ENCODE assay signal across 8 cellular contexts in the genomic region with DNA sequence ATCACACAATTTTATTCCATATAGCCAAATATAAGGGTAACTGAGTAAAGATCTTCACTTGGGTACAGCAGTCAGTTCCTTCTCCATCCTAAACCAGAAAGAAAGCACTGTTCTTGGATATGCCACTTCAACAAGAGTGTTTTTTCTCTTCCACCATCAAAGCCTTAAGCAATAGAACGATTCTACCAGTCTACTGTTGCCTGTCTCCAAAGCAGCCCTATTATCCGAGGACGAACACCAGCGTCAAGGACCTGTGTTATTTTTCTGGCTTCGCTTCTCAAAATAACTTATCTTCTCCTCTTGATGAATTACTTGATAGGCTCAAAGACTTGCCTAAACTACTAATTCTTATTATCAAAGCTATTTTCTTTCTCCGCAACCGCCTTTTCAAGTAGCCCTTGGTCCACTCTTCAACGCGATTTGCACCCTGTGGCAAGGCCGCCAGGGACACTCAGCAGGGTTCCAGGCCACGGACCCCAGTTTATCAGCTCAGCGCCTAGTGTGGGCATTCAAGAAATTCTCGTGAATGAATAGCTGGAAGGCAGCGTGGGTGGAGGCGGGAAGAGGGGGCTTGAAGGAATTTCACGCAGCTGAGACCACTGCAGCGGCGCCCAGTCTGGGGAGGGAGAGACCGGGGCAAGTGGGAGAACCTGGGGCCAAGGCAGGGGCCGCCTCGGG. TPM values are rescaled to one million over a fixed set of nuclear protein-coding genes. Genes with fewer than 3 reads are reported as not detected.
DNase-seq lines count a peak whose midpoint lies in the region; ATAC-seq, FAIRE-seq and TF ChIP-seq lines count a peak whose summit lies in the region.

No MANE protein-coding gene starts in this region.

- ATAC-seq in GM21576 (IDR thresholded peaks at IDR 0.05; ENCODE audit: unreplicated experiment) = peak; percentile 5
- peak; percentile 70 for ATAC-seq in HepG2
- no peak for ATAC-seq in GM21717 (IDR thresholded peaks at IDR 0.05; ENCODE audit: unreplicated experiment)

- H3K4me1 ChIP-seq in CD4-positive, alpha-beta memory T cell (ENCODE audit: insufficient read depth, low read length) = peaks cover 15% of the 10 kb centered on the region
- peaks cover 52% of the 10 kb centered on the region for H3K4me1 ChIP-seq in HepG2 (ENCODE audit: insufficient read depth, low read length)

- H3K9me3 ChIP-seq in CD4-positive, alpha-beta memory T cell (ENCODE audit: control insufficient read depth in 1 of 2, low read length in 2 of 2) = no peaks in the 10 kb centered on the region
- H3K9me3 ChIP-seq in HepG2 (ENCODE audit: low read length) = no peaks in the 10 kb centered on the region

- FAIRE-seq in HepG2 (lab: Jason Lieb, UNC) = no peak

- no peaks in the 10 kb centered on the region for H4K20me1 ChIP-seq in HepG2 (ENCODE audit: insufficient read depth, low read length)

- CTCF ChIA-PET in CD4-positive, alpha-beta memory T cell (lab: Charles Lee; ENCODE audit: partially characterized antibody) = interaction anchor here (0.9 to 1.7 kb wide), 9 partner anchors 15 to 711 kb away, joined by 3 to 11 read pairs (median 3); no protein-coding TSS in a partner anchor
- CTCF ChIA-PET in HepG2 (lab: Yijun Ruan, JAX; ENCODE audit: low intra/inter-chr PET ratio, low total read pairs) = interaction anchor here (1.1 kb wide), 1 partner anchor 30 kb away, joined by 5 read pairs; no protein-coding TSS in a partner anchor

- peaks cover 11 to 22% (median 15%) of the 10 kb centered on the region in 4 donors for H3K4me1 Mint-ChIP-seq in CD4-positive, alpha-beta memory T cell

- WGBS in HepG2 (ENCODE audit: low lambda C conversion rate) = under 1% methylated on average over 21 of the region's 21 CpGs

- POLR2A ChIA-PET in CD4-positive, alpha-beta memory T cell (lab: Charles Lee; ENCODE audit: partially characterized antibody) = interaction anchor here (0.6 to 2.7 kb wide), 15 partner anchors 8 to 969 kb away, joined by 3 to 17 read pairs (median 5); a partner anchor contains a TSS
- POLR2A ChIA-PET in HepG2 (lab: Yijun Ruan, JAX) = interaction anchor here (0.8 to 1.7 kb wide), 14 partner anchors 8 to 1032 kb away, joined by 3 to 33 read pairs (median 5); a partner anchor contains a TSS

- H3K4me2 ChIP-seq in HepG2 (ENCODE audit: low read depth, low read length) = peak overlapping the region; percentile 77

- no peaks in the 10 kb centered on the region for H3K36me3 ChIP-seq in CD4-positive, alpha-beta memory T cell (ENCODE audit: insufficient read depth, low read length)
- no peaks in the 10 kb centered on the region; a peak in 1 of 5 replicates for H3K36me3 ChIP-seq in HepG2 (replicated peaks in 1 of 2; ENCODE audit: control insufficient read depth in 1 of 2, insufficient read depth in 2 of 2, low read length in 2 of 2)

- peak overlapping the region; percentile 76 to 99 (median 85) for H3K27ac Mint-ChIP-seq in CD4-positive, alpha-beta memory T cell

- H3K27ac ChIP-seq in CD4-positive, alpha-beta memory T cell (ENCODE audit: low read depth, low read length) = peak overlapping the region; percentile 76
- H3K27ac ChIP-seq in caudate nucleus (ENCODE audit: low read depth, low read length) (peak overlapping the region; percentile 78), HepG2 (ENCODE audit: extremely low read length, insufficient read depth, low read length) (peak overlapping the region; percentile 72), temporal lobe (ENCODE audit: low read depth, low read length) (peak overlapping the region; percentile 59)

- H3K36me3 Mint-ChIP-seq in CD4-positive, alpha-beta memory T cell = peaks cover 0 to 7% of the 10 kb centered on the region in 2 donors

- peak overlapping the region; percentile 88 to 99 (median 97) for H3K4me3 Mint-ChIP-seq in CD4-positive, alpha-beta memory T cell

- TF ChIP-seq EP300 in HepG2 (IDR thresholded peaks at IDR 0.05; ENCODE audit: low read depth in 2 of 2, low read length in 2 of 2) = no peak
- TF ChIP-seq EP300 in HepG2 (CRISPR knock-in tag; IDR thresholded peaks at IDR 0.05; ENCODE audit: borderline replicate concordance) = no peak

- H3K79me2 ChIP-seq in HepG2 (ENCODE audit: insufficient read depth, low read length) = peaks cover 51% of the 10 kb centered on the region

- TF ChIP-seq RAD21 in HepG2 (CRISPR knock-in tag; IDR thresholded peaks at IDR 0.05) = no peak

- peaks cover 1 to 4% of the 10 kb centered on the region in 2 donors for H3K27me3 Mint-ChIP-seq in CD4-positive, alpha-beta memory T cell

- in situ Hi-C loops in HepG2 (cut with HindIII; ENCODE audit: extremely low pct_ligation_motif_present, low pct_unique_long_range_greater_than_20kb) = no loop called here

- DNase-seq in CD4-positive, alpha-beta memory T cell = no peak
- peak; percentile 12 for DNase-seq in NCI-H526 treated with DMSO at 0.1 percent for 48 hours (lab: John Stamatoyannopoulos, UW)
- DNase-seq in caudate nucleus (lab: John Stamatoyannopoulos, UW) = peak in 13 of 61 donors; percentile 1 to 74 (median 43)
- peak; percentile 25 for DNase-seq in HepG2 (ENCODE audit: low spot score)
- no peak for DNase-seq in NCI-H446 treated with DMSO at 0.1 percent for 48 hours (lab: John Stamatoyannopoulos, UW)

- peaks cover 0 to 2% (median 0%) of the 10 kb centered on the region in 8 donors for H3K9me3 Mint-ChIP-seq in CD4-positive, alpha-beta memory T cell

- peak overlapping the region; percentile 89 to 95 for H3K4me3 ChIP-seq in CD4-positive, alpha-beta memory T cell (ENCODE audit: low read length in 2 of 2)
- peak overlapping the region; percentile 66 to 95 (median 93) for H3K4me3 ChIP-seq in HepG2 (replicated peaks in 1 of 3; ENCODE audit: insufficient read depth in 1 of 3, low read depth in 2 of 3, low read length in 3 of 3)

- no peak for TF ChIP-seq POLR2A in HepG2 (IDR thresholded peaks at IDR 0.05; ENCODE audit: insufficient read depth in 1 of 2, low read depth in 2 of 2, low read length in 2 of 2)

- peak overlapping the region; percentile 21 for H2AFZ ChIP-seq in HepG2 (ENCODE audit: low read length)

- H3K9ac ChIP-seq in HepG2 (ENCODE audit: insufficient read depth, low read depth, low read length) = peak overlapping the region; percentile 81

- no peaks in the 10 kb centered on the region for H3K27me3 ChIP-seq in CD4-positive, alpha-beta memory T cell (ENCODE audit: insufficient read depth, low read length)
- no peaks in the 10 kb centered on the region; a peak in 1 of 5 replicates for H3K27me3 ChIP-seq in HepG2 (ENCODE audit: control insufficient read depth in 1 of 2, insufficient read depth in 2 of 2, low read length in 2 of 2)

- no peak; the same call in 1 of the 2 replicates for TF ChIP-seq CTCF in HepG2 (CRISPR knock-in tag; IDR thresholded peaks at IDR 0.05)

- no TSS peak for BruUV-seq in HepG2 (replicated peaks; lab: Mats Ljungman, UMichigan)

- intact Hi-C loops in CD4-positive, alpha-beta memory T cell (cut with micrococcal nuclease) = loop anchor here (1.0 to 5.0 kb wide), 7 partner anchors 252 to 1459 kb away; a partner anchor contains a TSS
- intact Hi-C loops in HepG2 (cut with micrococcal nuclease; ENCODE audit: unreplicated experiment) = loop anchor here (1.0 to 10.0 kb wide), 3 partner anchors 21 to 545 kb away; no protein-coding TSS in a partner anchor

RNA-seq across cellular contexts. Expression of a gene that starts 0.6 kb away (rescaled TPM):
- total RNA-seq in CD4-positive, alpha-beta memory T cell = 10 to 100 TPM in 1 of 2 experiments, 1 to 10 TPM in 1; 9.8 to 10.5 TPM
- 1 to 10 TPM; 4.9 to 5.5 TPM for polyA plus RNA-seq in CD4-positive, alpha-beta memory T cell
- total RNA-seq in HepG2 (2016; rRNA removed; fragmentation: Illumina TruSeq; extraction: Trizol) (19.3 and 25.4 TPM in 2 replicates), temporal lobe (39.3 TPM)
- 9.9 and 10.8 TPM in 2 replicates for total RNA-seq in HepG2 (2016; cell fraction: cytosol; rRNA removed; fragmentation: Illumina TruSeq; extraction: Trizol; ENCODE audit: low read depth)
- total RNA-seq in HepG2 (2016; cell fraction: insoluble cytoplasmic fraction; rRNA removed; fragmentation: Illumina TruSeq; extraction: Trizol) = 19.9 and 25.5 TPM in 2 replicates
- 8.0 and 9.9 TPM in 2 replicates for total RNA-seq in HepG2 (2016; cell fraction: membrane; rRNA removed; fragmentation: Illumina TruSeq; extraction: Trizol)
- total RNA-seq in HepG2 (2016; cell fraction: nucleus; rRNA removed; fragmentation: Illumina TruSeq; extraction: Trizol) = 21.0 and 23.3 TPM in 2 replicates
- 12.7 and 15.3 TPM in 2 replicates for polyA plus RNA-seq in HepG2 (2011; rRNA removed)
- polyA plus RNA-seq in HepG2 (2011; cell fraction: cytosol; rRNA removed) = 7.4 and 10.7 TPM in 2 replicates
- polyA plus RNA-seq in HepG2 (2011; cell fraction: nucleus; rRNA removed) = 16.0 and 23.2 TPM in 2 replicates
- polyA plus RNA-seq in HepG2 (2012) = 14.4 and 15.3 TPM in 2 replicates
- polyA plus RNA-seq in HepG2 (2016; cell fraction: cytosol; fragmentation: Illumina TruSeq; extraction: Trizol; ENCODE audit: low read depth) = 0.66 and 0.81 TPM in 2 replicates
- polyA plus RNA-seq in HepG2 (2016; cell fraction: insoluble cytoplasmic fraction; fragmentation: Illumina TruSeq; extraction: Trizol; ENCODE audit: low read depth) = 15.7 and 17.6 TPM in 2 replicates
- polyA plus RNA-seq in HepG2 (2016; cell fraction: membrane; fragmentation: Illumina TruSeq; extraction: Trizol; ENCODE audit: low read depth) = 2.0 and 2.3 TPM in 2 replicates
- polyA plus RNA-seq in HepG2 (2016; cell fraction: nucleus; fragmentation: Illumina TruSeq; extraction: Trizol; ENCODE audit: insufficient read depth, low read depth) = 20.8 and 22.0 TPM in 2 replicates
- 13.7 and 28.5 TPM in 2 replicates for polyA minus RNA-seq in HepG2 (2011; rRNA and poly(A)+ RNA removed; ENCODE audit: low replicate concordance)
- polyA minus RNA-seq in HepG2 (2011; cell fraction: cytosol; rRNA and poly(A)+ RNA removed) = 12.0 and 14.3 TPM in 2 replicates
- 45.7 and 66.5 TPM in 2 replicates for polyA minus RNA-seq in HepG2 (2011; cell fraction: nucleus; rRNA and poly(A)+ RNA removed)

RNA-seq across cellular contexts. Expression of a gene that starts 26.2 kb away (rescaled TPM):
- total RNA-seq in CD4-positive, alpha-beta memory T cell = not detected
- not detected for polyA plus RNA-seq in CD4-positive, alpha-beta memory T cell
- not detected in 2 replicates for total RNA-seq in HepG2 (2016; rRNA removed; fragmentation: Illumina TruSeq; extraction: Trizol)
- not detected in 2 replicates for total RNA-seq in HepG2 (2016; cell fraction: cytosol; rRNA removed; fragmentation: Illumina TruSeq; extraction: Trizol; ENCODE audit: low read depth)
- total RNA-seq in HepG2 (2016; cell fraction: insoluble cytoplasmic fraction; rRNA removed; fragmentation: Illumina TruSeq; extraction: Trizol) = not detected in 2 replicates
- not detected in 2 replicates for total RNA-seq in HepG2 (2016; cell fraction: membrane; rRNA removed; fragmentation: Illumina TruSeq; extraction: Trizol)
- not detected in 2 replicates for total RNA-seq in HepG2 (2016; cell fraction: nucleus; rRNA removed; fragmentation: Illumina TruSeq; extraction: Trizol)
- polyA plus RNA-seq in HepG2 (2011; rRNA removed) = not detected in 2 replicates
- polyA plus RNA-seq in HepG2 (2011; cell fraction: cytosol; rRNA removed) = not detected in 2 replicates
- not detected in 2 replicates for polyA plus RNA-seq in HepG2 (2011; cell fraction: nucleus; rRNA removed)
- not detected in 2 replicates for polyA plus RNA-seq in HepG2 (2012)
- not detected in 2 replicates for polyA plus RNA-seq in HepG2 (2016; cell fraction: cytosol; fragmentation: Illumina TruSeq; extraction: Trizol; ENCODE audit: low read depth)
- not detected in 2 replicates for polyA plus RNA-seq in HepG2 (2016; cell fraction: insoluble cytoplasmic fraction; fragmentation: Illumina TruSeq; extraction: Trizol; ENCODE audit: low read depth)
- not detected in 2 replicates for polyA plus RNA-seq in HepG2 (2016; cell fraction: membrane; fragmentation: Illumina TruSeq; extraction: Trizol; ENCODE audit: low read depth)
- polyA plus RNA-seq in HepG2 (2016; cell fraction: nucleus; fragmentation: Illumina TruSeq; extraction: Trizol; ENCODE audit: insufficient read depth, low read depth) = not detected in 2 replicates
- polyA minus RNA-seq in HepG2 (2011; rRNA and poly(A)+ RNA removed; ENCODE audit: low replicate concordance) = not detected in 2 replicates
- polyA minus RNA-seq in HepG2 (2011; cell fraction: cytosol; rRNA and poly(A)+ RNA removed) = not detected in 2 replicates
- not detected in 2 replicates for polyA minus RNA-seq in HepG2 (2011; cell fraction: nucleus; rRNA and poly(A)+ RNA removed)
- total RNA-seq in temporal lobe = under 0.01 TPM

Comparison
In these comparisons a context has a peak if more than half of its experiments do, and no peak if none do; other contexts are left out.
1. DNase-seq: peak in NCI-H526 treated with DMSO at 0.1 percent for 48 hours (single experiment) and HepG2 (single experiment); none in CD4-positive, alpha-beta memory T cell (0 of 5) and NCI-H446 treated with DMSO at 0.1 percent for 48 hours (single experiment).
2. Peak in every context shown above with its lines, with median percentiles within 50 percentile points of each other: H3K27ac ChIP-seq.